11 cellular contexts compared by ENCODE assay signal in the genomic region with DNA sequence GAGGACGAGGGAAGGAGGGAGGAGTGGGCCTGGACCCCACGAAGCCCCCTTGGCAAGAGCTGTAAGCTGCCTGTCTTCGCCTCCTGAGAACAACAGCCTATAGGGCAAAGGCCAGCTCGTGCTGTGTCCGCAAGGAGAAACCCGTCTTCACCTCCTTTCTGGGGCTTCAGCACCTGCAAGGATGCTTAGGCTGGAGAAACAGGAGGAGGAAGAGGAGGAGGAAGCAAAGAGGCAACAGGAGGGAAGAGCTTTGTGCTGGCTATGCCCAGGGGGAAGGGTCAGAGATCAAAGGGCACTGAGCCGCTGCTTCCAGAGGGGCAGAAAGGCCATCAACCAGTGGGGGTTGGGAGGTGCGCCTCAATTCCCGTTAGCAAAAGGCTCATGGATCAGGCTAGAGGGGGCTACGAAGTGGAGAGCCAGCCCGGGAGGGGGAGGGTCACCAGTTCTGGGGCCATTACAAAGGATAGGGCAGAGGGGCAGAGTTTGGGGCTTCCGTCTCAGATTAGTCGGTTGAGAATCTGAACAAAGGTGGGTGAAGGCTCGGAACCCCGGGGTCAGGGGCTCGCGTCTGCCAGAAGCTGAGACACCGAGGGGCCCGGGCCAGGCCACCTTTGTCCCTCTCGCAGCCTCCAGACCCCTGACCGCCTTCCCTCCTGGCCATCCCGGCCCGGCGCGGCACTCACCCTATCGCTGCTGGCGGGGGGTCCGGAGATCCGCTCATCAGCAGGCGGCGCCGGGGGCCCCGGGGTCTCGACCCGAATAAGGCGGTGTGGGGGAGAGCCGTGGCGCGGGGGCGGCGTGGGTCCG. TPM values are rescaled to one million over a fixed set of nuclear protein-coding genes. Genes with fewer than 3 reads are reported as not detected.
A peak's percentile ranks its signal among the peaks of the same experiment; 100 is the strongest.
DNase-seq lines count a peak whose midpoint lies in the region; ATAC-seq, FAIRE-seq and TF ChIP-seq lines count a peak whose summit lies in the region.
"Had no signal": no experiment of that assay in that cellular context is flagged by ENCODE, and none has a peak within 500 bp of the region (broad histone marks: within the 10 kb centered on the region; RNA-seq: fewer than 3 reads in every experiment).

No MANE protein-coding gene starts in this region.

- intact Hi-C loops in HepG2 (cut with micrococcal nuclease; ENCODE audit: unreplicated experiment) = loop anchor here (1.0 to 2.0 kb wide), 2 partner anchors 14 to 20 kb away; no protein-coding TSS in a partner anchor
- intact Hi-C loops in left colon (cut with DNase I, micrococcal nuclease) = no loop called here

- TSS peak; percentile 41 for BruUV-seq in HepG2 (replicated peaks; lab: Mats Ljungman, UMichigan)

- TF ChIP-seq POLR2A in HepG2 (IDR thresholded peaks at IDR 0.05; ENCODE audit: insufficient read depth in 1 of 2, low read depth in 2 of 2, low read length in 2 of 2) = 0 out of 4 replicates have a peak, but pooled peaks of 1 of the 2 experiments have one; percentile 41

- H3K27ac ChIP-seq in angular gyrus (ENCODE audit: low read depth, low read length) (peak overlapping the region; percentile 46), HepG2 (ENCODE audit: extremely low read length, insufficient read depth, low read length) (peak overlapping the region; percentile 50), thoracic aorta (peak overlapping the region; percentile 66 to 83)

- TF ChIP-seq EP300 in HepG2 (IDR thresholded peaks at IDR 0.05; ENCODE audit: low read depth in 2 of 2, low read length in 2 of 2) (peak in 1 of 2 experiments; percentile 33; a peak in 1 of 4 replicates), HepG2 (CRISPR knock-in tag; IDR thresholded peaks at IDR 0.05; ENCODE audit: borderline replicate concordance) (no peak)

- POLR2A ChIA-PET in HepG2 (lab: Yijun Ruan, JAX) = interaction anchor here (0.8 to 2.9 kb wide), 8 partner anchors 13 to 215 kb away, joined by 3 to 42 read pairs (median 6); a partner anchor contains a TSS

- H4K20me1 ChIP-seq in HepG2 (ENCODE audit: insufficient read depth, low read length) = peaks cover 26% of the 10 kb centered on the region

- no peak for TF ChIP-seq RAD21 in HepG2 (CRISPR knock-in tag; IDR thresholded peaks at IDR 0.05)

- H3K4me1 ChIP-seq in HepG2 (ENCODE audit: insufficient read depth, low read length) (peaks cover 51% of the 10 kb centered on the region), thoracic aorta (ENCODE audit: control insufficient read depth in 1 of 2, low read depth in 2 of 2) (peaks cover 0 to 29% of the 10 kb centered on the region in 2 donors)

- peaks cover 52% of the 10 kb centered on the region for H3K79me2 ChIP-seq in HepG2 (ENCODE audit: insufficient read depth, low read length)

- TF ChIP-seq CTCF in HepG2 (CRISPR knock-in tag; IDR thresholded peaks at IDR 0.05) (no peak), thoracic aorta (IDR thresholded peaks at IDR 0.05) (peak; percentile 17)

- H3K4me2 ChIP-seq in HepG2 (ENCODE audit: low read depth, low read length) = peak overlapping the region; percentile 79

- H3K27ac Mint-ChIP-seq in T-helper 2 cell treated with Interferon-gamma antibody and Interleukin-4, amounts not matched to agents 5 μg/mL and 100 μg/mL, for 36 hours = no peak overlapping the region

- H3K9ac ChIP-seq in HepG2 (ENCODE audit: insufficient read depth, low read depth, low read length) = peak overlapping the region; percentile 69

- H3K36me3 Mint-ChIP-seq in T-helper 2 cell treated with Interferon-gamma antibody and Interleukin-4, amounts not matched to agents 5 μg/mL and 100 μg/mL, for 36 hours (ENCODE audit: low read depth) = no peaks in the 10 kb centered on the region

- H2AFZ ChIP-seq in HepG2 (ENCODE audit: low read length) = no peak overlapping the region

- FAIRE-seq in HepG2 (lab: Jason Lieb, UNC) = peak; percentile 54
- FAIRE-seq: D721Med had no signal

- H3K27me3 Mint-ChIP-seq in T-helper 2 cell treated with Interferon-gamma antibody and Interleukin-4, amounts not matched to agents 5 μg/mL and 100 μg/mL, for 36 hours (ENCODE audit: low read depth) = peaks cover 13% of the 10 kb centered on the region

- peaks cover 9% of the 10 kb centered on the region for H3K4me1 Mint-ChIP-seq in T-helper 2 cell treated with Interferon-gamma antibody and Interleukin-4, amounts not matched to agents 5 μg/mL and 100 μg/mL, for 36 hours (ENCODE audit: low read depth)

- peaks cover 0 to 3% of the 10 kb centered on the region in 2 experiments; a peak in 1 of 5 replicates for H3K27me3 ChIP-seq in HepG2 (ENCODE audit: control insufficient read depth in 1 of 2, insufficient read depth in 2 of 2, low read length in 2 of 2)
- H3K27me3 ChIP-seq in thoracic aorta (replicated peaks; ENCODE audit: insufficient read depth) = no peaks in the 10 kb centered on the region

- in situ Hi-C loops in HepG2 (cut with HindIII; ENCODE audit: extremely low pct_ligation_motif_present, low pct_unique_long_range_greater_than_20kb) = no loop called here

- H3K36me3 ChIP-seq in HepG2 (replicated peaks in 1 of 2; ENCODE audit: control insufficient read depth in 1 of 2, insufficient read depth in 2 of 2, low read length in 2 of 2) = peaks cover 3 to 4% of the 10 kb centered on the region in 2 experiments; a peak in 3 of 5 replicates
- no peaks in the 10 kb centered on the region for H3K36me3 ChIP-seq in thoracic aorta

- H3K9me3 ChIP-seq in HepG2 (ENCODE audit: low read length) = no peaks in the 10 kb centered on the region
- no peaks in the 10 kb centered on the region for H3K9me3 ChIP-seq in thoracic aorta

- ATAC-seq in HepG2 = peak; percentile 43
- no peak for ATAC-seq in thoracic aorta (ENCODE audit: insufficient number of reproducible peaks, low FRiP score, low read depth)
- no peak for ATAC-seq in left colon

- CTCF ChIA-PET in HepG2 (lab: Yijun Ruan, JAX; ENCODE audit: low intra/inter-chr PET ratio, low total read pairs) = interaction anchor here (1.5 kb wide), 1 partner anchor 11 kb away, joined by 3 read pairs; no protein-coding TSS in a partner anchor

- peak overlapping the region; percentile 77 to 83 (median 82) for H3K4me3 ChIP-seq in HepG2 (replicated peaks in 1 of 3; ENCODE audit: insufficient read depth in 1 of 3, low read depth in 2 of 3, low read length in 3 of 3)
- H3K4me3 ChIP-seq in thoracic aorta = peak overlapping the region; percentile 73

- DNase-seq in T-helper 2 cell treated with Interferon-gamma antibody and Interleukin-4, amounts not matched to agents 5 μg/mL and 100 μg/mL, for 36 hours (ENCODE audit: low spot score) = no peak
- DNase-seq in T-helper 2 cell = no peak
- DNase-seq in HepG2 (ENCODE audit: low spot score) = peak; percentile 28
- no peak for DNase-seq in thoracic aorta (ENCODE audit: low spot score)
- no peak for DNase-seq in SKM-1 treated with dmso at 0.1 percent for 144 hours (lab: John Stamatoyannopoulos, UW; ENCODE audit: unreplicated experiment)
- no peak for DNase-seq in left colon
- DNase-seq in NCI-H1105 (lab: John Stamatoyannopoulos, UW) = no peak

- H3K4me3 Mint-ChIP-seq in T-helper 2 cell treated with Interferon-gamma antibody and Interleukin-4, amounts not matched to agents 5 μg/mL and 100 μg/mL, for 36 hours = peak overlapping the region; percentile 81

- WGBS in HepG2 (ENCODE audit: low lambda C conversion rate) = 11% methylated on average over 15 of the region's 42 CpGs

- no peaks in the 10 kb centered on the region for H3K9me3 Mint-ChIP-seq in T-helper 2 cell treated with Interferon-gamma antibody and Interleukin-4, amounts not matched to agents 5 μg/mL and 100 μg/mL, for 36 hours

RNA-seq across cellular contexts. Expression of a gene that starts 0.8 kb away (rescaled TPM):
- 16.8 and 25.5 TPM in 2 replicates for total RNA-seq in HepG2 (2016; rRNA removed; fragmentation: Illumina TruSeq; extraction: Trizol)
- 12.8 and 14.1 TPM in 2 replicates for total RNA-seq in HepG2 (2016; cell fraction: cytosol; rRNA removed; fragmentation: Illumina TruSeq; extraction: Trizol; ENCODE audit: low read depth)
- 14.2 and 23.0 TPM in 2 replicates for total RNA-seq in HepG2 (2016; cell fraction: insoluble cytoplasmic fraction; rRNA removed; fragmentation: Illumina TruSeq; extraction: Trizol)
- 21.8 and 26.1 TPM in 2 replicates for total RNA-seq in HepG2 (2016; cell fraction: membrane; rRNA removed; fragmentation: Illumina TruSeq; extraction: Trizol)
- 19.6 and 27.1 TPM in 2 replicates for total RNA-seq in HepG2 (2016; cell fraction: nucleus; rRNA removed; fragmentation: Illumina TruSeq; extraction: Trizol)
- 20.9 and 21.4 TPM in 2 replicates for polyA plus RNA-seq in HepG2 (2011; rRNA removed)
- polyA plus RNA-seq in HepG2 (2011; cell fraction: cytosol; rRNA removed) = 13.0 and 16.7 TPM in 2 replicates
- 19.6 and 22.5 TPM in 2 replicates for polyA plus RNA-seq in HepG2 (2011; cell fraction: nucleus; rRNA removed)
- 20.3 and 23.9 TPM in 2 replicates for polyA plus RNA-seq in HepG2 (2012)
- 15.0 and 15.7 TPM in 2 replicates for polyA plus RNA-seq in HepG2 (2016; cell fraction: cytosol; fragmentation: Illumina TruSeq; extraction: Trizol; ENCODE audit: low read depth)
- 20.8 and 23.0 TPM in 2 replicates for polyA plus RNA-seq in HepG2 (2016; cell fraction: insoluble cytoplasmic fraction; fragmentation: Illumina TruSeq; extraction: Trizol; ENCODE audit: low read depth)
- 19.3 and 22.0 TPM in 2 replicates for polyA plus RNA-seq in HepG2 (2016; cell fraction: membrane; fragmentation: Illumina TruSeq; extraction: Trizol; ENCODE audit: low read depth)
- 27.9 and 28.2 TPM in 2 replicates for polyA plus RNA-seq in HepG2 (2016; cell fraction: nucleus; fragmentation: Illumina TruSeq; extraction: Trizol; ENCODE audit: insufficient read depth, low read depth)
- polyA minus RNA-seq in HepG2 (2011; rRNA and poly(A)+ RNA removed; ENCODE audit: low replicate concordance) = 3.7 and 33.1 TPM in 2 replicates
- 10.0 and 13.8 TPM in 2 replicates for polyA minus RNA-seq in HepG2 (2011; cell fraction: cytosol; rRNA and poly(A)+ RNA removed)
- polyA minus RNA-seq in HepG2 (2011; cell fraction: nucleus; rRNA and poly(A)+ RNA removed) = 18.3 and 18.9 TPM in 2 replicates
- 10 to 100 TPM; 15.1 to 18.7 TPM for total RNA-seq in thoracic aorta
- 1 to 10 TPM; 5.6 to 8.3 TPM for total RNA-seq in left colon

RNA-seq across cellular contexts. Expression of a gene that starts 57.2 kb away (rescaled TPM):
- total RNA-seq in HepG2 (2016; rRNA removed; fragmentation: Illumina TruSeq; extraction: Trizol) (not detected in 2 replicates), thoracic aorta (under 1 TPM; 0.56 to 0.68 TPM), left colon (under 1 TPM; 0.56 to 0.85 TPM)
- not detected in 2 replicates for total RNA-seq in HepG2 (2016; cell fraction: cytosol; rRNA removed; fragmentation: Illumina TruSeq; extraction: Trizol; ENCODE audit: low read depth)
- total RNA-seq in HepG2 (2016; cell fraction: insoluble cytoplasmic fraction; rRNA removed; fragmentation: Illumina TruSeq; extraction: Trizol) = not detected in 2 replicates
- not detected in 2 replicates for total RNA-seq in HepG2 (2016; cell fraction: membrane; rRNA removed; fragmentation: Illumina TruSeq; extraction: Trizol)
- not detected in 2 replicates for total RNA-seq in HepG2 (2016; cell fraction: nucleus; rRNA removed; fragmentation: Illumina TruSeq; extraction: Trizol)
- polyA plus RNA-seq in HepG2 (2011; rRNA removed) = 0.03 TPM in 1 of 2 replicates, not detected in the other
- not detected in 2 replicates for polyA plus RNA-seq in HepG2 (2011; cell fraction: cytosol; rRNA removed)
- 0.03 TPM in 1 of 2 replicates, not detected in the other for polyA plus RNA-seq in HepG2 (2011; cell fraction: nucleus; rRNA removed)
- 0.28 and 0.65 TPM in 2 replicates for polyA plus RNA-seq in HepG2 (2012)
- not detected in 2 replicates for polyA plus RNA-seq in HepG2 (2016; cell fraction: cytosol; fragmentation: Illumina TruSeq; extraction: Trizol; ENCODE audit: low read depth)
- 0.13 TPM in 1 of 2 replicates, not detected in the other for polyA plus RNA-seq in HepG2 (2016; cell fraction: insoluble cytoplasmic fraction; fragmentation: Illumina TruSeq; extraction: Trizol; ENCODE audit: low read depth)
- not detected in 2 replicates for polyA plus RNA-seq in HepG2 (2016; cell fraction: membrane; fragmentation: Illumina TruSeq; extraction: Trizol; ENCODE audit: low read depth)
- polyA plus RNA-seq in HepG2 (2016; cell fraction: nucleus; fragmentation: Illumina TruSeq; extraction: Trizol; ENCODE audit: insufficient read depth, low read depth) = not detected in 2 replicates
- polyA minus RNA-seq in HepG2 (2011; rRNA and poly(A)+ RNA removed; ENCODE audit: low replicate concordance) = 0.47 TPM in 1 of 2 replicates, not detected in the other
- not detected in 2 replicates for polyA minus RNA-seq in HepG2 (2011; cell fraction: cytosol; rRNA and poly(A)+ RNA removed)
- not detected in 2 replicates for polyA minus RNA-seq in HepG2 (2011; cell fraction: nucleus; rRNA and poly(A)+ RNA removed)
- total RNA-seq: SK-MEL-5 had no signal

RNA-seq across cellular contexts. Expression of a gene that starts 57.3 kb away (rescaled TPM):
- total RNA-seq in HepG2 (2016; rRNA removed; fragmentation: Illumina TruSeq; extraction: Trizol) = not detected in 2 replicates
- not detected in 2 replicates for total RNA-seq in HepG2 (2016; cell fraction: cytosol; rRNA removed; fragmentation: Illumina TruSeq; extraction: Trizol; ENCODE audit: low read depth)
- total RNA-seq in HepG2 (2016; cell fraction: insoluble cytoplasmic fraction; rRNA removed; fragmentation: Illumina TruSeq; extraction: Trizol) = not detected in 2 replicates
- total RNA-seq in HepG2 (2016; cell fraction: membrane; rRNA removed; fragmentation: Illumina TruSeq; extraction: Trizol) = not detected in 2 replicates
- total RNA-seq in HepG2 (2016; cell fraction: nucleus; rRNA removed; fragmentation: Illumina TruSeq; extraction: Trizol) = not detected in 2 replicates
- 0.10 TPM in 1 of 2 replicates, not detected in the other for polyA plus RNA-seq in HepG2 (2011; rRNA removed)
- 0.03 and 0.07 TPM in 2 replicates for polyA plus RNA-seq in HepG2 (2011; cell fraction: cytosol; rRNA removed)
- polyA plus RNA-seq in HepG2 (2011; cell fraction: nucleus; rRNA removed) = 0.14 TPM in 1 of 2 replicates, not detected in the other
- polyA plus RNA-seq in HepG2 (2012) = 0.19 TPM in 1 of 2 replicates, not detected in the other
- not detected in 2 replicates for polyA plus RNA-seq in HepG2 (2016; cell fraction: cytosol; fragmentation: Illumina TruSeq; extraction: Trizol; ENCODE audit: low read depth)
- not detected in 2 replicates for polyA plus RNA-seq in HepG2 (2016; cell fraction: insoluble cytoplasmic fraction; fragmentation: Illumina TruSeq; extraction: Trizol; ENCODE audit: low read depth)
- not detected in 2 replicates for polyA plus RNA-seq in HepG2 (2016; cell fraction: membrane; fragmentation: Illumina TruSeq; extraction: Trizol; ENCODE audit: low read depth)
- not detected in 2 replicates for polyA plus RNA-seq in HepG2 (2016; cell fraction: nucleus; fragmentation: Illumina TruSeq; extraction: Trizol; ENCODE audit: insufficient read depth, low read depth)
- polyA minus RNA-seq in HepG2 (2011; rRNA and poly(A)+ RNA removed; ENCODE audit: low replicate concordance) = 0.14 TPM in 2 replicates
- not detected in 2 replicates for polyA minus RNA-seq in HepG2 (2011; cell fraction: cytosol; rRNA and poly(A)+ RNA removed)
- not detected in 2 replicates for polyA minus RNA-seq in HepG2 (2011; cell fraction: nucleus; rRNA and poly(A)+ RNA removed)
- total RNA-seq in thoracic aorta = 1 to 10 TPM in 1 of 2 donors, not detected in 1; 6.8 TPM
- total RNA-seq in left colon = 1 to 10 TPM in 1 of 2 donors, under 1 TPM in 1; 0.67 to 1.6 TPM
- total RNA-seq: renal cortical epithelial cell, SK-MEL-5 had no signal
